Comparison of ENCODE assay signal across 13 cellular contexts in the genomic region with DNA sequence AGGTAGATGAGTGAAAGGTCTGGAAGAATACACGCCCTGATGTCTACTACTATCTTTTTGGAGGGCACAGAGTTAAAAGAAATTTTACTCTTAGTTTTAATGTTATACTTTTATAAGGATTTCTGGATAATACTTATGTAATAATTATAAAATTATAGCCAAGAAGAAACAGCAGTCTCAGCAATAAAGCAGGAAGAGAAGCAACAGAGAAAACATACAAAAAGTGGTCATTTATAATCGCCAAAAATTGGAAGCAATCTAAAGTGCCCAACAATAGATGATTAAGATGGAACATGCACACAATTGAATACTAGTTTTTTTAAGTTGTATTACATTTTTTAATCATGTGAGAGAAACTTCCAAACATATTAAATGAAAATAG.
A peak's percentile ranks its signal among the peaks of the same experiment; 100 is the strongest.
DNase-seq lines count a peak whose midpoint lies in the region; ATAC-seq and TF ChIP-seq lines count a peak whose summit lies in the region.
"Had no signal": no experiment of that assay in that cellular context is flagged by ENCODE, and none has a peak within 500 bp of the region (broad histone marks: within the 10 kb centered on the region; RNA-seq: fewer than 3 reads in every experiment).

No MANE protein-coding gene starts in this region.

- peaks cover 27% of the 10 kb centered on the region for H3K4me1 Mint-ChIP-seq in activated naive CD8-positive, alpha-beta T cell treated with anti-CD3 and anti-CD28 coated beads for 36 hours
- peaks cover 21% of the 10 kb centered on the region for H3K4me1 Mint-ChIP-seq in activated naive CD8-positive, alpha-beta T cell treated with anti-CD3 and anti-CD28 coated beads, Interleukin-2, amount 50 U/mL, for 24 hours

- H3K4me1 ChIP-seq in adipocyte (ENCODE audit: control insufficient read depth, insufficient read depth, low read length) (peaks cover 81% of the 10 kb centered on the region), muscle layer of duodenum (ENCODE audit: control insufficient read depth in 1 of 2, insufficient read depth in 2 of 2, low read length in 2 of 2) (peaks cover 8 to 20% of the 10 kb centered on the region in 2 donors), transverse colon (peaks cover 3 to 43% (median 22%) of the 10 kb centered on the region in 4 donors)

- no peak overlapping the region for H3K4me3 Mint-ChIP-seq in activated naive CD8-positive, alpha-beta T cell treated with anti-CD3 and anti-CD28 coated beads for 36 hours
- H3K4me3 Mint-ChIP-seq in activated naive CD8-positive, alpha-beta T cell treated with anti-CD3 and anti-CD28 coated beads, Interleukin-2, amount 50 U/mL, for 24 hours, result no peak overlapping the region
- H3K4me3 Mint-ChIP-seq: activated naive CD4-positive, alpha-beta T cell treated with anti-CD3 and anti-CD28 coated beads, Interleukin-2, amount 10 ng/mL, durations not matched to agents 7 days and 5 days; GM23338; naive thymus-derived CD8-positive, alpha-beta T cell had no signal

- no peak for TF ChIP-seq EP300 in transverse colon (IDR thresholded peaks at IDR 0.05; ENCODE audit: low read depth)

- DNase-seq in activated naive CD8-positive, alpha-beta T cell treated with anti-CD3 and anti-CD28 coated beads for 36 hours, result no peak
- DNase-seq in activated naive CD8-positive, alpha-beta T cell treated with anti-CD3 and anti-CD28 coated beads, Interleukin-2, amount 50 U/mL, for 24 hours, result no peak
- DNase-seq in adipocyte (ENCODE audit: low read depth) (no peak), transverse colon (no peak)
- DNase-seq in stimulated activated naive CD4-positive, alpha-beta T cell (lab: John Stamatoyannopoulos, UW), result no peak
- DNase-seq: activated CD4-positive, alpha-beta T cell treated with anti-CD3 and anti-CD28 coated beads, Interleukin-2, amount 50 U/mL, for 4 hours; naive thymus-derived CD8-positive, alpha-beta T cell; PC-9 had no signal

- intact Hi-C loops in transverse colon (cut with DNase I; ENCODE audit: low total_unique reads), result no loop called here

- in situ Hi-C loops in transverse colon (cut with MboI; ENCODE audit: low pct_ligation_motif_present in 1 of 4, low pct_unique_long_range_greater_than_20kb in 1 of 4, low sequenced_read_pairs in 3 of 4), result no loop called here

- no peaks in the 10 kb centered on the region for H3K9me3 Mint-ChIP-seq in activated naive CD8-positive, alpha-beta T cell treated with anti-CD3 and anti-CD28 coated beads for 36 hours
- H3K9me3 Mint-ChIP-seq in activated naive CD8-positive, alpha-beta T cell treated with anti-CD3 and anti-CD28 coated beads, Interleukin-2, amount 50 U/mL, for 24 hours, result no peaks in the 10 kb centered on the region
- H3K9me3 Mint-ChIP-seq: activated naive CD4-positive, alpha-beta T cell treated with anti-CD3 and anti-CD28 coated beads, Interleukin-2, amount 10 ng/mL, durations not matched to agents 7 days and 5 days; GM23338; naive thymus-derived CD8-positive, alpha-beta T cell had no signal

- H3K27ac ChIP-seq in muscle layer of duodenum (ENCODE audit: low read length) (peak overlapping the region; percentile 87), transverse colon (peak overlapping the region; percentile 70 to 88 (median 77))

- TF ChIP-seq POLR2A in transverse colon (IDR thresholded peaks at IDR 0.05), result no peak

- WGBS in transverse colon (ENCODE audit: low coverage in 1 of 2), 2 donors, result 78 to 79% methylated on average over 2 of the region's 2 CpGs

- H3K27me3 Mint-ChIP-seq in activated naive CD8-positive, alpha-beta T cell treated with anti-CD3 and anti-CD28 coated beads for 36 hours, result no peaks in the 10 kb centered on the region
- H3K27me3 Mint-ChIP-seq in activated naive CD8-positive, alpha-beta T cell treated with anti-CD3 and anti-CD28 coated beads, Interleukin-2, amount 50 U/mL, for 24 hours, result no peaks in the 10 kb centered on the region
- H3K27me3 Mint-ChIP-seq: activated naive CD4-positive, alpha-beta T cell treated with anti-CD3 and anti-CD28 coated beads, Interleukin-2, amount 10 ng/mL, durations not matched to agents 7 days and 5 days; naive thymus-derived CD8-positive, alpha-beta T cell had no signal

- no peak for ATAC-seq in activated naive CD8-positive, alpha-beta T cell treated with anti-CD3 and anti-CD28 coated beads, Interleukin-2, amount 50 U/mL, for 24 hours
- no peak for ATAC-seq in GM18511 (IDR thresholded peaks at IDR 0.05; ENCODE audit: unreplicated experiment)
- no peak for ATAC-seq in HG02623 (IDR thresholded peaks at IDR 0.05; ENCODE audit: unreplicated experiment)
- ATAC-seq: GM23338; naive thymus-derived CD8-positive, alpha-beta T cell had no signal

- no peaks in the 10 kb centered on the region for H3K27me3 ChIP-seq in adipocyte (replicated peaks; ENCODE audit: control insufficient read depth, insufficient read depth, low read length)
- no peaks in the 10 kb centered on the region for H3K27me3 ChIP-seq in muscle layer of duodenum (ENCODE audit: low read depth, low read length)
- no peaks in the 10 kb centered on the region for H3K27me3 ChIP-seq in transverse colon

- peaks cover 31% of the 10 kb centered on the region for H3K36me3 Mint-ChIP-seq in activated naive CD8-positive, alpha-beta T cell treated with anti-CD3 and anti-CD28 coated beads for 36 hours
- H3K36me3 Mint-ChIP-seq in activated naive CD8-positive, alpha-beta T cell treated with anti-CD3 and anti-CD28 coated beads, Interleukin-2, amount 50 U/mL, for 24 hours (ENCODE audit: low read depth), result peaks cover 51% of the 10 kb centered on the region

- H3K9ac ChIP-seq in adipocyte (ENCODE audit: low read length), result peak overlapping the region; percentile 82

- H3K4me3 ChIP-seq in adipocyte (ENCODE audit: low read length) (peak overlapping the region; percentile 22), muscle layer of duodenum (ENCODE audit: low read depth in 1 of 2, low read length in 2 of 2) (no peak overlapping the region), transverse colon (no peak overlapping the region)
- H3K4me3 ChIP-seq: GM23338, PC-9 had no signal

- H3K36me3 ChIP-seq in adipocyte (ENCODE audit: control insufficient read depth, insufficient read depth, low read length, severe bottlenecking) (no peaks in the 10 kb centered on the region), muscle layer of duodenum (ENCODE audit: control insufficient read depth in 1 of 2, insufficient read depth in 2 of 2, low read length in 2 of 2) (peaks cover 0 to 25% of the 10 kb centered on the region in 2 donors), transverse colon (peaks cover 0 to 10% (median 0%) of the 10 kb centered on the region in 4 donors)

- no peaks in the 10 kb centered on the region for H3K9me3 ChIP-seq in adipocyte (ENCODE audit: control insufficient read depth, low read length)
- H3K9me3 ChIP-seq in muscle layer of duodenum (ENCODE audit: control insufficient read depth in 1 of 2, low read length in 2 of 2), result no peaks in the 10 kb centered on the region
- no peaks in the 10 kb centered on the region for H3K9me3 ChIP-seq in transverse colon

- no peak for TF ChIP-seq CTCF in transverse colon (IDR thresholded peaks at IDR 0.05)

- H3K27ac Mint-ChIP-seq in activated naive CD8-positive, alpha-beta T cell treated with anti-CD3 and anti-CD28 coated beads for 36 hours, result peak overlapping the region; percentile 36
- no peak overlapping the region for H3K27ac Mint-ChIP-seq in activated naive CD8-positive, alpha-beta T cell treated with anti-CD3 and anti-CD28 coated beads, Interleukin-2, amount 50 U/mL, for 24 hours
- H3K27ac Mint-ChIP-seq: GM23338 had no signal
